ENCODE assay signal across 18 cellular contexts in the genomic region with DNA sequence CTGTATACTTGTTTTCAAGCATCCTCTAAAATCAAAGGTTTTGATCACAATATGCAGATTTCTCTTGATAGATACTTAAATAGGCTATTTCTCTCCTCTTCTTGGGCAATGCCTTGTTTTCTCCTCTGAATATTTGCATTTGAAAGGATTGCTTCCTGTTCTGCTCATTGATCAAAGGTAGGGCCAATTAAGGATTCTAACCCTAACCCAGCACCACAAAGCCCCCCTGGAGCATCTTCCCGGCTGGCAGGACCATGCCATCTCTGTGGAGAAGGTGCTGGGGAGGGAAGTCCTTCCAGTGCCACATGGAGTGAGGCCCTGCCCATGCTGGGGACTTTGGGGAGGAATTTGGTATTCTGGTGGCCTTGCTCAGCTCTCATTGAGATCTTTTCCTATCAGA. TPM values are rescaled to one million over a fixed set of nuclear protein-coding genes. Genes with fewer than 3 reads are reported as not detected.
DNase-seq lines count a peak whose midpoint lies in the region; FAIRE-seq and TF ChIP-seq lines count a peak whose summit lies in the region.
"Had no signal": no experiment of that assay in that cellular context is flagged by ENCODE, and none has a peak within 500 bp of the region (broad histone marks: within the 10 kb centered on the region; RNA-seq: fewer than 3 reads in every experiment).

No MANE protein-coding gene starts in this region.

- no peak overlapping the region for H2BK20ac ChIP-seq in H1 (ENCODE audit: low read length)

- peak; percentile 30 for DNase-seq in ELF-1 (ENCODE audit: low read depth, low spot score)
- DNase-seq in H1 (ENCODE audit: low read depth in 1 of 2, low spot score in 2 of 2): peak in 1 of 2 experiments; percentile 49
- DNase-seq in NCI-H748 treated with DMSO at 0.1 percent for 48 hours (lab: John Stamatoyannopoulos, UW): no peak
- DNase-seq in esophagus muscularis mucosa (ENCODE audit: extremely low spot score): no peak
- DNase-seq in MCF 10A (ENCODE audit: unreplicated experiment): no peak
- no peak for DNase-seq in A673 (ENCODE audit: low spot score)
- DNase-seq: 8988T; ACHN; Calu3; CD4-positive, CD25-positive, alpha-beta regulatory T cell; DMS79 had no signal

- peaks cover 20% of the 10 kb centered on the region for H3K4me1 ChIP-seq in HUES48 (ENCODE audit: control insufficient read depth, insufficient read depth, low read length)
- peaks cover 5 to 10% (median 8%) of the 10 kb centered on the region in 4 experiments for H3K4me1 ChIP-seq in H1 (replicated peaks in 1 of 4; ENCODE audit: control insufficient read depth in 3 of 4, insufficient read depth in 4 of 4, low read length in 3 of 4)
- peaks cover 15% of the 10 kb centered on the region; the same call in 1 of the 2 replicates for H3K4me1 ChIP-seq in iPS-20b (ENCODE audit: insufficient read depth, low read length)
- H3K4me1 ChIP-seq in esophagus muscularis mucosa: no peaks in the 10 kb centered on the region
- H3K4me1 ChIP-seq in A673 (ENCODE audit: insufficient read depth, low read length, poor library complexity, severe bottlenecking): no peaks in the 10 kb centered on the region
- H3K4me1 ChIP-seq: BLaER1 treated with 17β-estradiol and CSF1 and Interleukin-3, amounts not matched to agents 10 nM and 100 nM had no signal

- FAIRE-seq in H1 (lab: Jason Lieb, UNC): no peak
- FAIRE-seq: G401.6, GM12891 had no signal

- no peak overlapping the region for H3K18ac ChIP-seq in H1 (ENCODE audit: extremely low read depth, low read length)

- H2BK120ac ChIP-seq in H1 (replicated peaks; ENCODE audit: low read depth, low read length): peak overlapping the region; percentile 12

- H3K4ac ChIP-seq in H1 (replicated peaks; ENCODE audit: insufficient read length, low read depth, low read length): no peak overlapping the region

- no peaks in the 10 kb centered on the region for H3K9me3 ChIP-seq in HUES48 (ENCODE audit: control insufficient read depth, insufficient read depth, low read length)
- no peaks in the 10 kb centered on the region for H3K9me3 ChIP-seq in H1 (ENCODE audit: insufficient read depth in 2 of 2, low read depth in 1 of 2, low read length in 1 of 2)
- H3K9me3 ChIP-seq in iPS-20b (ENCODE audit: insufficient read depth, low read depth, low read length): no peaks in the 10 kb centered on the region
- H3K9me3 ChIP-seq in esophagus muscularis mucosa: no peaks in the 10 kb centered on the region
- no peaks in the 10 kb centered on the region for H3K9me3 ChIP-seq in A673 (ENCODE audit: low read depth, low read length, poor library complexity, severe bottlenecking)

- H4K5ac ChIP-seq in H1 (ENCODE audit: insufficient read length, low read depth, low read length): no peak overlapping the region

- no peak overlapping the region for H2AFZ ChIP-seq in H1 (ENCODE audit: low read length)

- no peak overlapping the region for H2AK5ac ChIP-seq in H1 (ENCODE audit: low read depth, low read length)

- H4K91ac ChIP-seq in H1 (replicated peaks; ENCODE audit: insufficient read length, low read length): no peak overlapping the region

- no peak overlapping the region for H3K23ac ChIP-seq in H1 (ENCODE audit: insufficient read length)

- H3K4me3 ChIP-seq in HUES48 (ENCODE audit: low read depth, low read length): no peak overlapping the region
- H3K4me3 ChIP-seq in H1 (ENCODE audit: extremely low read depth in 1 of 4, insufficient read depth in 2 of 4, low read depth in 3 of 4, low read length in 4 of 4): no peak overlapping the region
- H3K4me3 ChIP-seq in iPS-20b (ENCODE audit: low read length): peak overlapping the region; percentile 17; the same call in 1 of the 2 replicates
- no peak overlapping the region for H3K4me3 ChIP-seq in esophagus muscularis mucosa
- no peak overlapping the region for H3K4me3 ChIP-seq in A673 (ENCODE audit: low read depth, low read length, poor library complexity, severe bottlenecking)
- H3K4me3 ChIP-seq: BLaER1 treated with 17β-estradiol and CSF1 and Interleukin-3, amounts not matched to agents 10 nM and 100 nM had no signal

- H4K8ac ChIP-seq in H1 (ENCODE audit: extremely low read depth, insufficient read depth, low read length): no peak overlapping the region

- intact Hi-C loops in esophagus muscularis mucosa (cut with DNase I) (no loop called here), MCF 10A (cut with micrococcal nuclease) (no loop called here), A673 (cut with micrococcal nuclease; ENCODE audit: unreplicated experiment) (no loop called here)

- H3K27me3 Mint-ChIP-seq in MCF 10A (ENCODE audit: insufficient read depth, unreplicated experiment): no peaks in the 10 kb centered on the region
- H3K27me3 Mint-ChIP-seq: CD4-positive, CD25-positive, alpha-beta regulatory T cell; IgD-negative memory B cell had no signal

- peaks cover 53% of the 10 kb centered on the region for H3K36me3 Mint-ChIP-seq in MCF 10A (ENCODE audit: insufficient read depth, unreplicated experiment)

- H3K36me3 ChIP-seq in HUES48 (ENCODE audit: control insufficient read depth, insufficient read depth, low read length): peaks cover 29% of the 10 kb centered on the region
- H3K36me3 ChIP-seq in H1 (ENCODE audit: control insufficient read depth in 2 of 4, insufficient read depth in 4 of 4, low read length in 3 of 4): peaks cover 0 to 7% (median 0%) of the 10 kb centered on the region in 4 experiments; a peak in 2 of 8 replicates
- H3K36me3 ChIP-seq in iPS-20b (ENCODE audit: insufficient read depth, low read depth, low read length): peaks cover 18% of the 10 kb centered on the region; the same call in 1 of the 2 replicates
- H3K36me3 ChIP-seq in esophagus muscularis mucosa: peaks cover 4 to 57% (median 45%) of the 10 kb centered on the region in 4 donors
- H3K36me3 ChIP-seq in A673 (ENCODE audit: insufficient read depth, low read length, poor library complexity, severe bottlenecking): peaks cover 8% of the 10 kb centered on the region

- TF ChIP-seq EP300 in H1 (IDR thresholded peaks at IDR 0.05; ENCODE audit: borderline replicate concordance in 1 of 2, low read depth in 2 of 2, low read length in 2 of 2) (peak in 1 of 2 experiments; percentile 14; a peak in 1 of 3 replicates), esophagus muscularis mucosa (IDR thresholded peaks at IDR 0.05) (no peak)

- no peaks in the 10 kb centered on the region for H3K9me3 Mint-ChIP-seq in MCF 10A (ENCODE audit: unreplicated experiment)
- H3K9me3 Mint-ChIP-seq: IgD-negative memory B cell had no signal

- H3K14ac ChIP-seq in H1 (ENCODE audit: insufficient read length): no peak overlapping the region

- POLR2A ChIA-PET in H1 (lab: Charles Lee; ENCODE audit: partially characterized antibody): interaction anchor here (0.9 to 5.3 kb wide), 3 partner anchors 10 to 42 kb away, joined by 3 to 24 read pairs (median 3); a partner anchor contains a TSS
- POLR2A ChIA-PET in MCF 10A (lab: Yijun Ruan, JAX): interaction anchor here (2.3 kb wide), 1 partner anchor 11 kb away, joined by 7 read pairs; a partner anchor contains a TSS
- POLR2A ChIA-PET in A673 (lab: Charles Lee; ENCODE audit: low non-redundant PET): no interaction called here

- no peak overlapping the region for H3K27ac Mint-ChIP-seq in MCF 10A (ENCODE audit: low read depth, unreplicated experiment)
- H3K27ac Mint-ChIP-seq: CD4-positive, CD25-positive, alpha-beta regulatory T cell; IgD-negative memory B cell had no signal

- no peak overlapping the region for H3K9ac ChIP-seq in HUES48 (ENCODE audit: low read depth, low read length)
- no peak overlapping the region for H3K9ac ChIP-seq in H1 (replicated peaks in 1 of 4; ENCODE audit: extremely low read depth in 1 of 4, low read depth in 3 of 4, low read length in 3 of 4)
- no peak overlapping the region for H3K9ac ChIP-seq in iPS-20b (ENCODE audit: low read depth, low read length)

- H4K20me1 ChIP-seq in H1 (replicated peaks in 1 of 2; ENCODE audit: control insufficient read depth in 1 of 2, insufficient read depth in 2 of 2, low read length in 2 of 2): no peaks in the 10 kb centered on the region
- H4K20me1 ChIP-seq: BLaER1 treated with 17β-estradiol and CSF1 and Interleukin-3, amounts not matched to agents 10 nM and 100 nM had no signal

- BruUV-seq in MCF 10A (replicated peaks; lab: Mats Ljungman, UMichigan) (no TSS peak), A673 (replicated peaks; lab: Mats Ljungman, UMichigan) (no TSS peak)

- H3K27ac ChIP-seq in HUES48 (ENCODE audit: low read depth, low read length) (peak overlapping the region; percentile 55), H1 (ENCODE audit: low read depth, low read length) (no peak overlapping the region), iPS-20b (ENCODE audit: low read length) (no peak overlapping the region), esophagus muscularis mucosa (replicated peaks in 1 of 4) (no peak overlapping the region), A673 (ENCODE audit: low read depth, low read length, poor library complexity, severe bottlenecking) (no peak overlapping the region)
- H3K27ac ChIP-seq: BLaER1 treated with 17β-estradiol and CSF1 and Interleukin-3, amounts not matched to agents 10 nM and 100 nM; HL-60 had no signal

- H3K79me2 ChIP-seq in H1 (ENCODE audit: control insufficient read depth in 1 of 2, insufficient read depth in 2 of 2, low read length in 2 of 2): no peaks in the 10 kb centered on the region

- H3K4me1 Mint-ChIP-seq in MCF 10A (ENCODE audit: insufficient read depth, unreplicated experiment): no peaks in the 10 kb centered on the region
- H3K4me1 Mint-ChIP-seq: IgD-negative memory B cell had no signal

- CTCF ChIA-PET in H1 (lab: Charles Lee; ENCODE audit: partially characterized antibody) (interaction anchor here (1.1 to 1.4 kb wide), 2 partner anchors 16 to 33 kb away, joined by 3 to 4 read pairs; no protein-coding TSS in a partner anchor), MCF 10A (lab: Yijun Ruan, JAX) (no interaction called here), A673 (lab: Charles Lee) (no interaction called here)

- TF ChIP-seq POLR2A in H1 (IDR thresholded peaks at IDR 0.05; ENCODE audit: control extremely low read depth in 1 of 2, low read depth in 2 of 2, low read length in 2 of 2): no peak
- no peak for TF ChIP-seq POLR2A in esophagus muscularis mucosa (IDR thresholded peaks at IDR 0.05; ENCODE audit: low read depth)

- H3K56ac ChIP-seq in H1 (replicated peaks; ENCODE audit: insufficient read length, low read depth, low read length): no peak overlapping the region

- no peaks in the 10 kb centered on the region for H3K23me2 ChIP-seq in H1 (ENCODE audit: low read depth, low read length)

- no peak for TF ChIP-seq CTCF in H1 (IDR thresholded peaks at IDR 0.05; ENCODE audit: control extremely low read depth in 1 of 3, insufficient read depth in 1 of 3, low read depth in 1 of 3, low read length in 3 of 3)
- TF ChIP-seq CTCF in esophagus muscularis mucosa (IDR thresholded peaks at IDR 0.05): no peak
- TF ChIP-seq CTCF in MCF 10A (IDR thresholded peaks at IDR 0.05; ENCODE audit: unreplicated experiment): no peak
- no peak for TF ChIP-seq CTCF in A673 (conservative IDR thresholded peaks at IDR 0.05; ENCODE audit: low read depth, low read length)

- no peak overlapping the region for H2BK5ac ChIP-seq in H1 (ENCODE audit: low read depth, low read length)

- no peak overlapping the region for H3K4me3 Mint-ChIP-seq in MCF 10A (ENCODE audit: unreplicated experiment)
- H3K4me3 Mint-ChIP-seq: CD4-positive, CD25-positive, alpha-beta regulatory T cell; IgD-negative memory B cell had no signal

- H2BK15ac ChIP-seq in H1 (ENCODE audit: low read length): no peak overlapping the region

- H3K79me1 ChIP-seq in H1 (ENCODE audit: low read depth, low read length): no peaks in the 10 kb centered on the region

- no peak for TF ChIP-seq RAD21 in H1 (IDR thresholded peaks at IDR 0.05 in 1 of 2, conservative IDR thresholded peaks at IDR 0.05 in 1 of 2; ENCODE audit: low read depth in 2 of 2, low read length in 2 of 2)

- 18% methylated on average over 1 of the region's 1 CpG; no CpG with 5 or more reads in 1 of the 2 experiments for WGBS in H1 (ENCODE audit: extremely low coverage in 1 of 2, insufficient coverage in 1 of 2, insufficient read length in 1 of 2, insufficient replicate concordance in 2 of 2, low coverage in 1 of 2, low lambda C conversion rate in 2 of 2, missing lambda C conversion rate in 1 of 2), 2 experiments
- 71% methylated on average over 1 of the region's 1 CpG for WGBS in esophagus muscularis mucosa

- H3K4me2 ChIP-seq in H1 (ENCODE audit: insufficient read depth in 1 of 2, low read depth in 2 of 2, low read length in 2 of 2): peak overlapping the region in 1 of 2 experiments; percentile 24; a peak in 1 of 4 replicates
- H3K4me2 ChIP-seq: BLaER1 treated with 17β-estradiol and CSF1 and Interleukin-3, amounts not matched to agents 10 nM and 100 nM had no signal

- H2BK12ac ChIP-seq in H1 (ENCODE audit: low read depth, low read length): 0 out of 2 replicates have a peak overlapping the region, but pooled peaks have one; percentile 30

- H3K27me3 ChIP-seq in HUES48 (ENCODE audit: control insufficient read depth, insufficient read depth, low read length): no peaks in the 10 kb centered on the region
- H3K27me3 ChIP-seq in H1 (replicated peaks in 1 of 4; ENCODE audit: control insufficient read depth in 3 of 4, extremely low read depth in 1 of 4, insufficient read depth in 3 of 4, low read length in 3 of 4): peaks cover 0 to 2% (median 0%) of the 10 kb centered on the region in 4 experiments; a peak in 2 of 7 replicates
- peaks cover 1% of the 10 kb centered on the region; the same call in 1 of the 2 replicates for H3K27me3 ChIP-seq in iPS-20b (ENCODE audit: insufficient read depth, low read length)
- H3K27me3 ChIP-seq in esophagus muscularis mucosa: no peaks in the 10 kb centered on the region
- H3K27me3 ChIP-seq in A673 (replicated peaks; ENCODE audit: insufficient read depth, low read depth, low read length, poor library complexity): no peaks in the 10 kb centered on the region
- H3K27me3 ChIP-seq: BLaER1 treated with 17β-estradiol and CSF1 and Interleukin-3, amounts not matched to agents 10 nM and 100 nM had no signal

RNA-seq across cellular contexts. Expression of a gene that starts 11.3 kb away (rescaled TPM):
- total RNA-seq in H1 (2021; fragmentation: NEBNext Ultra II Directional; extraction: Animal tissue kit (Norgen Biotek cat#: 25700)): 77.4 and 81.7 TPM in 2 replicates
- 30.3 and 38.5 TPM in 2 replicates for polyA plus RNA-seq in H1 (2011; rRNA removed)
- 41.3 TPM for polyA plus RNA-seq in H1 (2011; cell fraction: cytosol; rRNA removed)
- 20.3 TPM for polyA plus RNA-seq in H1 (2011; cell fraction: nucleus; rRNA removed)
- polyA plus RNA-seq in H1 (2012, experiment 1 of 2): 42.1 to 54.4 TPM (median 45.9 TPM) in 4 replicates
- polyA plus RNA-seq in H1 (2012, experiment 2 of 2): 14.2 TPM
- polyA plus RNA-seq in H1 (2013, experiment 1 of 2): 70.7 TPM
- 77.5 TPM for polyA plus RNA-seq in H1 (2013, experiment 2 of 2)
- 30.2 and 31.6 TPM in 2 replicates for polyA minus RNA-seq in H1 (2011; rRNA and poly(A)+ RNA removed)
- polyA minus RNA-seq in H1 (2011; cell fraction: cytosol; rRNA and poly(A)+ RNA removed): 44.5 TPM
- 48.6 TPM for polyA minus RNA-seq in H1 (2011; cell fraction: nucleus; rRNA and poly(A)+ RNA removed)
- total RNA-seq in esophagus muscularis mucosa (10 to 100 TPM; 29.9 to 41.3 (median 34.5) TPM), MCF 10A (2022) (50.4 and 51.9 TPM in 2 replicates), A673 (2021) (78.8 and 87.2 TPM in 2 replicates)

RNA-seq across cellular contexts. Expression of a gene that starts 40.7 kb away (rescaled TPM):
- 10.1 and 12.3 TPM in 2 replicates for total RNA-seq in H1 (2021; fragmentation: NEBNext Ultra II Directional; extraction: Animal tissue kit (Norgen Biotek cat#: 25700))
- 8.1 and 10.3 TPM in 2 replicates for polyA plus RNA-seq in H1 (2011; rRNA removed)
- polyA plus RNA-seq in H1 (2011; cell fraction: cytosol; rRNA removed): 9.3 TPM
- polyA plus RNA-seq in H1 (2011; cell fraction: nucleus; rRNA removed): 8.9 TPM
- 9.4 to 10.4 TPM (median 9.8 TPM) in 4 replicates for polyA plus RNA-seq in H1 (2012, experiment 1 of 2)
- 1.9 TPM for polyA plus RNA-seq in H1 (2012, experiment 2 of 2)
- polyA plus RNA-seq in H1 (2013, experiment 1 of 2): 8.3 TPM
- polyA plus RNA-seq in H1 (2013, experiment 2 of 2): 9.6 TPM
- polyA minus RNA-seq in H1 (2011; rRNA and poly(A)+ RNA removed): 29.8 and 33.9 TPM in 2 replicates
- 12.6 TPM for polyA minus RNA-seq in H1 (2011; cell fraction: cytosol; rRNA and poly(A)+ RNA removed)
- polyA minus RNA-seq in H1 (2011; cell fraction: nucleus; rRNA and poly(A)+ RNA removed): 6.4 TPM
- total RNA-seq in esophagus muscularis mucosa (10 to 100 TPM in 3 of 4 donors, 1 to 10 TPM in 1; 9.8 to 15.4 (median 14.4) TPM), MCF 10A (2022) (18.6 and 18.8 TPM in 2 replicates), A673 (2021) (17.5 and 20.6 TPM in 2 replicates)
